In the genomic region with DNA sequence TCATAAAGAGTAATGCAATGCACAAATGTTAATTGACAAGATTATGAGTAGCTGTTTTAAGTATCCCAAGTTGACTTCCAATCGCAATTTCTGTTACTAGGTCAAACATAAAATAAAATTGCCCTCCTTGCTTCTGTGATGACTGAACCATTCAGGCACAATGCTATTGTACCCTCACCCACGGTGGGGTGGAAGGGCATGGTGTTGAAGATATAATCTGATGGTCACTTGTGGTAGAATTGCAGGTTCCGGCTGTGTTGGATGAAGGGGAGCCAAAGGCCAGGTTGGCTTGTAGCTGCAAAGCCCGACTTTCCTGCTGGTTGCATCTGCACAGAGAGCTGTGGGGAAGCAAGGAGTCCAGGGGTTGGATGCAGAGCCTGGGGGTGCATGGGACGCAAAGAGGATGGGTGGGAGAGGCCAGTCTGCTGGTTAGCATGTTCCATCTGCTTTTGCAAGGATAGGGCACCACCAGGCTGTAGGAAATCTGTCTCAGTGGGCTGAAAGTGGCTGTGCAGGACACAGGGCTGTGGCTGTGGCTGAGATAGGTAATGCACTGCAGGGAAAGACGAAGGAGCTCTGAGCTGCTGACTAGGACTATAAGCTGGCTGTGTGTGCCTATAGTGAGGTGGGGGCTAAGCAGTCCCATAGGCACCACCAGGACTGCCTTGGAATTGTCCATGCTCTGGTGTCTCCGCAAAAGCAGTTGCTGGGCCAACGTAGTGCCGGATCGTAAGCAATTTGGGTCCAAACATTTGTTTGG, we compare ENCODE assay signal across 16 cellular contexts. TPM values are rescaled to one million over a fixed set of nuclear protein-coding genes. Genes with fewer than 3 reads are reported as not detected.
DNase-seq lines count a peak whose midpoint lies in the region; ATAC-seq and TF ChIP-seq lines count a peak whose summit lies in the region.
"Had no signal": no experiment of that assay in that cellular context is flagged by ENCODE, and none has a peak within 500 bp of the region (broad histone marks: within the 10 kb centered on the region; RNA-seq: fewer than 3 reads in every experiment).

No MANE protein-coding gene starts in this region.

- POLR2A ChIA-PET in WTC11 (lab: Charles Lee), result no interaction called here
- POLR2A ChIA-PET in CD8-positive, alpha-beta memory T cell (lab: Charles Lee), result no interaction called here

- H4K91ac ChIP-seq in neuronal stem cell (ENCODE audit: low read depth, low read length, poor library complexity), result no peak overlapping the region

- H3K9me3 Mint-ChIP-seq in WTC11, result no peaks in the 10 kb centered on the region
- H3K9me3 Mint-ChIP-seq in CD8-positive, alpha-beta memory T cell, result no peaks in the 10 kb centered on the region
- H3K9me3 Mint-ChIP-seq: HFFc6 had no signal

- TF ChIP-seq CTCF in GM12873 (IDR thresholded peaks at IDR 0.05; ENCODE audit: insufficient read depth, low read depth, low read length, missing control alignments) (peak; percentile 2), WTC11 (IDR thresholded peaks at IDR 0.05) (no peak), coronary artery (IDR thresholded peaks at IDR 0.05) (no peak)

- H2BK5ac ChIP-seq in neuronal stem cell (ENCODE audit: low read length), result no peak overlapping the region

- DNase-seq in WTC11 (ENCODE audit: low spot score) (no peak), neuronal stem cell (ENCODE audit: low spot score) (no peak), NOMO-1 (lab: John Stamatoyannopoulos, UW; ENCODE audit: unreplicated experiment in 2 of 2) (no peak), coronary artery (ENCODE audit: low spot score) (no peak)
- no peak for DNase-seq in CD8-positive, alpha-beta memory T cell
- no peak for DNase-seq in stimulated activated CD4-positive, alpha-beta T cell treated with anti-CD3 and anti-CD28 coated beads, Interleukin-4, amount 100 ng/mL, for 4 hours
- DNase-seq: ACHN; BE2C; Caco-2; CD4-positive, CD25-positive, alpha-beta regulatory T cell; GDM1; HCEC 1CT; HFFc6; KBM-7 had no signal

- CTCF ChIA-PET in WTC11 (lab: Charles Lee), result interaction anchor here (1.0 to 2.6 kb wide), 6 partner anchors 16 to 566 kb away, joined by 3 to 10 read pairs (median 4); no protein-coding TSS in a partner anchor
- CTCF ChIA-PET in CD8-positive, alpha-beta memory T cell (lab: Charles Lee), result no interaction called here

- no peak overlapping the region for H3K27ac ChIP-seq in neuronal stem cell (replicated peaks; ENCODE audit: low read length)
- H3K27ac ChIP-seq in CD8-positive, alpha-beta memory T cell (ENCODE audit: low read depth, low read length), result no peak overlapping the region
- H3K27ac ChIP-seq in coronary artery, result no peak overlapping the region

- H2BK12ac ChIP-seq in neuronal stem cell (ENCODE audit: low read length), result no peak overlapping the region

- H3K36me3 ChIP-seq in neuronal stem cell (replicated peaks in 1 of 2; ENCODE audit: control insufficient read depth in 2 of 2, insufficient read depth in 2 of 2, low read length in 2 of 2), result no peaks in the 10 kb centered on the region
- no peaks in the 10 kb centered on the region for H3K36me3 ChIP-seq in CD8-positive, alpha-beta memory T cell (ENCODE audit: insufficient read depth, low read length)
- H3K36me3 ChIP-seq: BE2C had no signal

- no peak overlapping the region for H2AFZ ChIP-seq in neuronal stem cell (ENCODE audit: low read length)

- H3K79me1 ChIP-seq in neuronal stem cell (ENCODE audit: low read depth, low read length), result no peaks in the 10 kb centered on the region

- no peaks in the 10 kb centered on the region for H3K36me3 Mint-ChIP-seq in WTC11
- no peaks in the 10 kb centered on the region for H3K36me3 Mint-ChIP-seq in CD8-positive, alpha-beta memory T cell
- H3K36me3 Mint-ChIP-seq: CD4-positive, CD25-positive, alpha-beta regulatory T cell; IgD-negative memory B cell had no signal

- no peak overlapping the region for H3K27ac Mint-ChIP-seq in WTC11
- peak overlapping the region in 1 of 8 donors; percentile 8 for H3K27ac Mint-ChIP-seq in CD8-positive, alpha-beta memory T cell
- H3K27ac Mint-ChIP-seq: CD4-positive, CD25-positive, alpha-beta regulatory T cell; HFFc6; IgD-negative memory B cell had no signal

- no peaks in the 10 kb centered on the region for H3K9me3 ChIP-seq in neuronal stem cell (replicated peaks in 1 of 2; ENCODE audit: control insufficient read depth in 2 of 2, insufficient read depth in 1 of 2, low read depth in 1 of 2, low read length in 2 of 2)
- H3K9me3 ChIP-seq in CD8-positive, alpha-beta memory T cell (ENCODE audit: low read length), result no peaks in the 10 kb centered on the region
- H3K9me3 ChIP-seq: BE2C, Caco-2 had no signal

- no peak overlapping the region for H4K8ac ChIP-seq in neuronal stem cell (ENCODE audit: low read depth, low read length)

- H3K23ac ChIP-seq in neuronal stem cell (ENCODE audit: low read depth, low read length, poor library complexity), result peak overlapping the region; percentile 14

- no peak overlapping the region for H2BK120ac ChIP-seq in neuronal stem cell (ENCODE audit: low read depth, low read length)

- no peaks in the 10 kb centered on the region for H3K27me3 Mint-ChIP-seq in WTC11 (ENCODE audit: low read depth)
- peaks cover 11 to 65% of the 10 kb centered on the region in 2 donors for H3K27me3 Mint-ChIP-seq in CD8-positive, alpha-beta memory T cell

- no peaks in the 10 kb centered on the region for H3K4me1 ChIP-seq in neuronal stem cell (ENCODE audit: control insufficient read depth in 2 of 2, insufficient read depth in 1 of 2, low read depth in 1 of 2, low read length in 2 of 2)
- no peaks in the 10 kb centered on the region for H3K4me1 ChIP-seq in CD8-positive, alpha-beta memory T cell (ENCODE audit: insufficient read depth, low read length)
- H3K4me1 ChIP-seq: BE2C, Caco-2 had no signal

- no peak overlapping the region for H3K9ac ChIP-seq in neuronal stem cell (ENCODE audit: low read depth, low read length, poor library complexity)

- no peak overlapping the region for H3K4ac ChIP-seq in neuronal stem cell (ENCODE audit: low read length)

- H2AK5ac ChIP-seq in neuronal stem cell (ENCODE audit: low read depth, low read length), result no peak overlapping the region

- WGBS in neuronal stem cell (ENCODE audit: extremely low coverage in 2 of 2, insufficient read length in 2 of 2, insufficient replicate concordance in 1 of 2), 2 donors, result no CpG with 5 or more reads among the region's 10 CpGs

- no peak overlapping the region for H3K14ac ChIP-seq in neuronal stem cell (ENCODE audit: low read length)

- ATAC-seq in WTC11, result peak; percentile 57

- no peak overlapping the region for H3K18ac ChIP-seq in neuronal stem cell (ENCODE audit: low read length)

- H3K4me3 ChIP-seq in neuronal stem cell (ENCODE audit: low read length in 2 of 2) (no peak overlapping the region), coronary artery (no peak overlapping the region)
- H3K4me3 ChIP-seq in CD8-positive, alpha-beta memory T cell (ENCODE audit: low read length), result no peak overlapping the region

- H3K4me3 Mint-ChIP-seq in WTC11, result no peak overlapping the region
- H3K4me3 Mint-ChIP-seq in CD8-positive, alpha-beta memory T cell, result no peak overlapping the region
- H3K4me3 Mint-ChIP-seq: CD4-positive, CD25-positive, alpha-beta regulatory T cell; HFFc6; IgD-negative memory B cell had no signal

- H3K4me1 Mint-ChIP-seq in WTC11, result peaks cover 2% of the 10 kb centered on the region
- H3K4me1 Mint-ChIP-seq in CD8-positive, alpha-beta memory T cell, result peaks cover 0 to 3% (median 0%) of the 10 kb centered on the region in 3 donors
- H3K4me1 Mint-ChIP-seq: IgD-negative memory B cell had no signal

- no peak overlapping the region for H3K4me2 ChIP-seq in neuronal stem cell (ENCODE audit: insufficient read depth, low read length, poor library complexity, severe bottlenecking)

- peaks cover 0 to 14% (median 0%) of the 10 kb centered on the region in 3 experiments for H3K27me3 ChIP-seq in neuronal stem cell (ENCODE audit: control insufficient read depth in 3 of 3, insufficient read depth in 3 of 3, low read depth in 1 of 3, low read length in 3 of 3)
- no peaks in the 10 kb centered on the region for H3K27me3 ChIP-seq in CD8-positive, alpha-beta memory T cell (ENCODE audit: insufficient read depth, low read length, poor library complexity, severe bottlenecking)

- H2BK15ac ChIP-seq in neuronal stem cell (ENCODE audit: low read length), result no peak overlapping the region

TF ChIP-seq in WTC11, 78 proteins besides CTCF, POLR2A, EP300 and RAD21 (continues in another document):
- TF ChIP-seq, protein P1, sequence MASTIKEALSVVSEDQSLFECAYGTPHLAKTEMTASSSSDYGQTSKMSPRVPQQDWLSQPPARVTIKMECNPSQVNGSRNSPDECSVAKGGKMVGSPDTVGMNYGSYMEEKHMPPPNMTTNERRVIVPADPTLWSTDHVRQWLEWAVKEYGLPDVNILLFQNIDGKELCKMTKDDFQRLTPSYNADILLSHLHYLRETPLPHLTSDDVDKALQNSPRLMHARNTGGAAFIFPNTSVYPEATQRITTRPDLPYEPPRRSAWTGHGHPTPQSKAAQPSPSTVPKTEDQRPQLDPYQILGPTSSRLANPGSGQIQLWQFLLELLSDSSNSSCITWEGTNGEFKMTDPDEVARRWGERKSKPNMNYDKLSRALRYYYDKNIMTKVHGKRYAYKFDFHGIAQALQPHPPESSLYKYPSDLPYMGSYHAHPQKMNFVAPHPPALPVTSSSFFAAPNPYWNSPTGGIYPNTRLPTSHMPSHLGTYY (CRISPR knock-in tag; IDR thresholded peaks at IDR 0.05), result no peak
- no peak for TF ChIP-seq NFYB (CRISPR knock-in tag; conservative IDR thresholded peaks at IDR 0.05; ENCODE audit: low read depth)
- no peak for TF ChIP-seq NR3C1 (CRISPR knock-in tag; conservative IDR thresholded peaks at IDR 0.05; ENCODE audit: low read depth)
- TF ChIP-seq TCF7 (CRISPR knock-in tag; IDR thresholded peaks at IDR 0.05; ENCODE audit: low read depth), result no peak
- no peak for TF ChIP-seq ZNF219 (CRISPR knock-in tag; IDR thresholded peaks at IDR 0.05; ENCODE audit: borderline replicate concordance)
- no peak for TF ChIP-seq ZBTB21 (CRISPR knock-in tag; IDR thresholded peaks at IDR 0.05; ENCODE audit: borderline replicate concordance)
- no peak for TF ChIP-seq TEAD4 (CRISPR knock-in tag; IDR thresholded peaks at IDR 0.05)
- no peak for TF ChIP-seq CREM (CRISPR knock-in tag; IDR thresholded peaks at IDR 0.05)

RNA-seq across cellular contexts. Expression of a gene that starts 31.5 kb away (rescaled TPM):
- total RNA-seq in WTC11 (2021), result 69.1 to 86.6 TPM (median 76.3 TPM) in 3 replicates
- polyA plus RNA-seq in neuronal stem cell (2013, experiment 1 of 2), result 28.9 TPM
- 28.2 TPM for polyA plus RNA-seq in neuronal stem cell (2013, experiment 2 of 2)
- 100 to 1,000 TPM; 132 to 137 TPM for total RNA-seq in CD8-positive, alpha-beta memory T cell
- 21.5 TPM for polyA plus RNA-seq in CD8-positive, alpha-beta memory T cell
